ENCODE assay signal across 1 cellular context in the genomic region with DNA sequence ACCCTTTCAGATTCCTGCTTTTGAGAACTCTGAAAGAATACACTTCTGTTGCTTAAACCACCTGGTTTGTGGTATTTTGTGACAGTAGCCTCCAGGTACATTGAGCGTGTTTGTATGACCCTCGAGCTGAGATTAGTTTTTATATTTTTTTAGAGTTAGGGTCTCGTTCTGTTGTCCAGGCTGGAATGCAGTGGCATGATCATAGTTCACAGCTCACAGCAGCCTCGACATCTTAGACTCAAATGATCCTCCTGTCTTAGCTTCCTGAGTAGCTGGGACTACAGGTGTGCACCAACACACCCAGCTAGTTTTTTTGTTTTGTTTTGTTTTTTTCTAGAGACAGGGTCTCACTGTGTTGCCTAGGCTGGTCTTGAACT.
TF ChIP-seq lines count a peak whose summit lies in the region.

No MANE protein-coding gene starts in this region.

TF ChIP-seq in HepG2, 621 proteins besides CTCF, POLR2A, EP300 and RAD21 (continued from another document):
- TF ChIP-seq, protein P1, sequence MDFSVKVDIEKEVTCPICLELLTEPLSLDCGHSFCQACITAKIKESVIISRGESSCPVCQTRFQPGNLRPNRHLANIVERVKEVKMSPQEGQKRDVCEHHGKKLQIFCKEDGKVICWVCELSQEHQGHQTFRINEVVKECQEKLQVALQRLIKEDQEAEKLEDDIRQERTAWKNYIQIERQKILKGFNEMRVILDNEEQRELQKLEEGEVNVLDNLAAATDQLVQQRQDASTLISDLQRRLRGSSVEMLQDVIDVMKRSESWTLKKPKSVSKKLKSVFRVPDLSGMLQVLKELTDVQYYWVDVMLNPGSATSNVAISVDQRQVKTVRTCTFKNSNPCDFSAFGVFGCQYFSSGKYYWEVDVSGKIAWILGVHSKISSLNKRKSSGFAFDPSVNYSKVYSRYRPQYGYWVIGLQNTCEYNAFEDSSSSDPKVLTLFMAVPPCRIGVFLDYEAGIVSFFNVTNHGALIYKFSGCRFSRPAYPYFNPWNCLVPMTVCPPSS (IDR thresholded peaks at IDR 0.05): no peak
- TF ChIP-seq CC2D1A (CRISPR knock-in tag; IDR thresholded peaks at IDR 0.05): no peak
- no peak for TF ChIP-seq ZIK1 (CRISPR knock-in tag; IDR thresholded peaks at IDR 0.05; ENCODE audit: borderline replicate concordance, low read depth)
